ENCODE assay signal across 8 cellular contexts in the genomic region with DNA sequence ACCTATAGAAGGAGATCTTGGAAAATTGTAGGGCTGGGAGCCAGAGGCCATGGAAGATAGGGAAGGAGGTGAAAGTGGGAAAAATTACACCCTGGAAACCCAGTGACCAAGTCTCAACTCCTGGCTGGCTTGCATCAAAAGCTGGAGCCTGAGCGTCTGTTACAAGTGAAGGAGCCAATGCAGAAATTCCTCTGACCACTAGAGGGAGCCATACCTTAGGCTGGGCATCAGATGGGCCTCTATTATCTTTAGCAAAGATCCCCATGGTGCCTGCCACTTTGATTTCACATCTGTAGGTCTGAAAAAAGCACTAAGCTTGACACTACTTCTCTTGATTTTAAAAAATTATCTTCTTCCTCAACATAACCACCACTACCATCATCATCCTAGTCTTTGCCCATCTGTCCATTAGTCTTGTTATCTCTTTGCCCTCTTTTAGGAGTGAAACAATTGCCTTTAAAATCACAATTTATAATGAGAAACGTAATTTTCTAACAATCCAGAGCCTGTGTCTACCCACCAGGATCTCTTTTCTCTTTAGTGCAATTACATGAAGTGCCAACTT.
DNase-seq lines count a peak whose midpoint lies in the region; ATAC-seq and TF ChIP-seq lines count a peak whose summit lies in the region.

No MANE protein-coding gene starts in this region.

- in situ Hi-C loops in transverse colon (cut with MboI; ENCODE audit: low pct_ligation_motif_present in 1 of 4, low pct_unique_long_range_greater_than_20kb in 1 of 4, low sequenced_read_pairs in 3 of 4) = loop anchor here (25.0 kb wide), 2 partner anchors 322 to 347 kb away; no protein-coding TSS in a partner anchor

- H3K27me3 Mint-ChIP-seq in naive thymus-derived CD4-positive, alpha-beta T cell = no peaks in the 10 kb centered on the region

- intact Hi-C loops in esophagus muscularis mucosa (cut with DNase I) = loop anchor here (2.0 kb wide), 1 partner anchor 329 kb away; no protein-coding TSS in a partner anchor
- intact Hi-C loops in naive thymus-derived CD4-positive, alpha-beta T cell (cut with micrococcal nuclease) = no loop called here
- intact Hi-C loops in transverse colon (cut with DNase I; ENCODE audit: low total_unique reads) = no loop called here

- no peaks in the 10 kb centered on the region for H3K36me3 ChIP-seq in esophagus muscularis mucosa
- no peaks in the 10 kb centered on the region for H3K36me3 ChIP-seq in naive thymus-derived CD4-positive, alpha-beta T cell (ENCODE audit: control insufficient read depth in 2 of 3, insufficient read depth in 3 of 3, low read length in 3 of 3)
- no peaks in the 10 kb centered on the region for H3K36me3 ChIP-seq in transverse colon

- H3K9me3 ChIP-seq in esophagus muscularis mucosa (no peaks in the 10 kb centered on the region), transverse colon (no peaks in the 10 kb centered on the region)
- H3K9me3 ChIP-seq in naive thymus-derived CD4-positive, alpha-beta T cell (ENCODE audit: control insufficient read depth in 2 of 3, low read length in 3 of 3) = peaks cover 0 to 6% (median 0%) of the 10 kb centered on the region in 3 experiments

- H3K4me1 ChIP-seq in esophagus muscularis mucosa (peaks cover 0 to 7% (median 3%) of the 10 kb centered on the region in 4 donors), transverse colon (no peaks in the 10 kb centered on the region)
- no peaks in the 10 kb centered on the region for H3K4me1 ChIP-seq in naive thymus-derived CD4-positive, alpha-beta T cell (ENCODE audit: control insufficient read depth in 2 of 2, insufficient read depth in 2 of 2, low read length in 2 of 2)

- TF ChIP-seq POLR2A in esophagus muscularis mucosa (IDR thresholded peaks at IDR 0.05; ENCODE audit: low read depth) (no peak), transverse colon (IDR thresholded peaks at IDR 0.05) (no peak)

- H3K27ac ChIP-seq in esophagus muscularis mucosa (replicated peaks in 1 of 4) (no peak overlapping the region), transverse colon (no peak overlapping the region)
- H3K27ac ChIP-seq in naive thymus-derived CD4-positive, alpha-beta T cell (ENCODE audit: low read depth, low read length) = no peak overlapping the region

- H3K27me3 ChIP-seq in esophagus muscularis mucosa (no peaks in the 10 kb centered on the region), transverse colon (no peaks in the 10 kb centered on the region)
- no peaks in the 10 kb centered on the region for H3K27me3 ChIP-seq in naive thymus-derived CD4-positive, alpha-beta T cell (ENCODE audit: control insufficient read depth in 2 of 2, insufficient read depth in 2 of 2, low read length in 2 of 2)

- H3K9me3 Mint-ChIP-seq in naive thymus-derived CD4-positive, alpha-beta T cell = peaks cover 0 to 18% (median 7%) of the 10 kb centered on the region in 11 donors

- peaks cover 0 to 7% (median 6%) of the 10 kb centered on the region in 5 donors for H3K36me3 Mint-ChIP-seq in naive thymus-derived CD4-positive, alpha-beta T cell

- TF ChIP-seq CTCF in esophagus muscularis mucosa (IDR thresholded peaks at IDR 0.05) (peak; percentile 58 to 87 (median 81)), transverse colon (IDR thresholded peaks at IDR 0.05) (peak; percentile 64 to 91 (median 79))

- CTCF ChIA-PET in naive thymus-derived CD4-positive, alpha-beta T cell (lab: Charles Lee) = interaction anchor here (0.7 kb wide), 1 partner anchor 86 kb away, joined by 3 read pairs; no protein-coding TSS in a partner anchor

- POLR2A ChIA-PET in naive thymus-derived CD4-positive, alpha-beta T cell (lab: Charles Lee) = no interaction called here

- no peak overlapping the region for H3K27ac Mint-ChIP-seq in naive thymus-derived CD4-positive, alpha-beta T cell

- no peak overlapping the region for H3K4me3 ChIP-seq in esophagus muscularis mucosa
- no peak overlapping the region for H3K4me3 ChIP-seq in naive thymus-derived CD4-positive, alpha-beta T cell (ENCODE audit: low read length)
- no peak overlapping the region for H3K4me3 ChIP-seq in transverse colon

- H3K4me3 Mint-ChIP-seq in naive thymus-derived CD4-positive, alpha-beta T cell = no peak overlapping the region

- peak; percentile 96 for ATAC-seq in GM21367 (IDR thresholded peaks at IDR 0.05; ENCODE audit: unreplicated experiment)
- peak; percentile 72 for ATAC-seq in naive thymus-derived CD4-positive, alpha-beta T cell

- TF ChIP-seq EP300 in esophagus muscularis mucosa (IDR thresholded peaks at IDR 0.05) (no peak), transverse colon (IDR thresholded peaks at IDR 0.05; ENCODE audit: low read depth) (no peak)

- WGBS in esophagus muscularis mucosa = 42% methylated on average over 2 of the region's 2 CpGs
- 15 to 33% methylated on average over 1 to 2 of the region's 2 CpGs for WGBS in transverse colon (ENCODE audit: low coverage in 1 of 2), 2 donors

- H3K4me1 Mint-ChIP-seq in naive thymus-derived CD4-positive, alpha-beta T cell = peaks cover 0 to 7% (median 0%) of the 10 kb centered on the region in 7 donors

- DNase-seq in DMS79 (lab: John Stamatoyannopoulos, UW) (peak; percentile 28), HK-2 (ENCODE audit: unreplicated experiment) (peak; percentile 72), NCI-H748 (lab: John Stamatoyannopoulos, UW; ENCODE audit: unreplicated experiment) (peak; percentile 67), esophagus muscularis mucosa (ENCODE audit: extremely low spot score) (no peak), transverse colon (peak; percentile 51)
- peak; percentile 3 to 8 for DNase-seq in activated CD8-positive, alpha-beta memory T cell treated with anti-CD3 and anti-CD28 coated beads for 4 hours (ENCODE audit: low read depth in 2 of 2)
- peak in 7 of 9 donors; percentile 18 to 44 (median 27) for DNase-seq in naive thymus-derived CD4-positive, alpha-beta T cell
